Comparison of ENCODE assay signal across 1 cellular context in the genomic region with DNA sequence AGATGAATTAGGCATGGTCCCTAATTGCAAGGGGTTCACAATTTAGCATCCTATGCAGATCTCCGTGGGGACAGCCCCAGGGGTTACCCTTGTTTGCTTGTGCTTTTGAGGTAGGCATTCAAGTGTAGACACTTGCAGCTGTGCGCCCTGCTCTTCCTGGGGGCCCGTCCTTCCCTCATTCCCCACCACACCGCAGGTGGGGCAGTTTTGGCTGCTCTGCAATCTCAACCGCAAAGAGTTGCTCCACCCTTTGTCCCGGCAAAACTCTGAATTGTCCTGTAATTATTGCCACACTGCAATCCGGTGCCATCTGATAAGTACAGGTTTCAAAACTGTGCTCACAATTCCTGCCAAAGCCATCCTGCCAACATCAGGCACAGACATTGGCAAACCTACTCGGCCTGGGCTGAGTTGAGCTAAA.
TF ChIP-seq lines count a peak whose summit lies in the region.

No MANE protein-coding gene starts in this region.

TF ChIP-seq in H1, 55 proteins besides CTCF, POLR2A, EP300 and RAD21:
- TF ChIP-seq TCF12 (IDR thresholded peaks at IDR 0.05; ENCODE audit: low read depth, low read length): no peak
- TF ChIP-seq EZH2 (IDR thresholded peaks at IDR 0.05; ENCODE audit: low read depth, low read length, severe bottlenecking): no peak
- TF ChIP-seq TAF7 (optimal IDR thresholded peaks at IDR 0.05; ENCODE audit: borderline replicate concordance, low read depth, low read length): no peak
- TF ChIP-seq, protein P1, sequence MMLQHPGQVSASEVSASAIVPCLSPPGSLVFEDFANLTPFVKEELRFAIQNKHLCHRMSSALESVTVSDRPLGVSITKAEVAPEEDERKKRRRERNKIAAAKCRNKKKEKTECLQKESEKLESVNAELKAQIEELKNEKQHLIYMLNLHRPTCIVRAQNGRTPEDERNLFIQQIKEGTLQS (IDR thresholded peaks at IDR 0.05; ENCODE audit: insufficient read depth, low read depth, low read length): no peak
- TF ChIP-seq SP2 (IDR thresholded peaks at IDR 0.05; ENCODE audit: low read length): no peak
- TF ChIP-seq BRCA1 (IDR thresholded peaks at IDR 0.05; ENCODE audit: low read depth, low read length): no peak
- TF ChIP-seq, protein P2, sequence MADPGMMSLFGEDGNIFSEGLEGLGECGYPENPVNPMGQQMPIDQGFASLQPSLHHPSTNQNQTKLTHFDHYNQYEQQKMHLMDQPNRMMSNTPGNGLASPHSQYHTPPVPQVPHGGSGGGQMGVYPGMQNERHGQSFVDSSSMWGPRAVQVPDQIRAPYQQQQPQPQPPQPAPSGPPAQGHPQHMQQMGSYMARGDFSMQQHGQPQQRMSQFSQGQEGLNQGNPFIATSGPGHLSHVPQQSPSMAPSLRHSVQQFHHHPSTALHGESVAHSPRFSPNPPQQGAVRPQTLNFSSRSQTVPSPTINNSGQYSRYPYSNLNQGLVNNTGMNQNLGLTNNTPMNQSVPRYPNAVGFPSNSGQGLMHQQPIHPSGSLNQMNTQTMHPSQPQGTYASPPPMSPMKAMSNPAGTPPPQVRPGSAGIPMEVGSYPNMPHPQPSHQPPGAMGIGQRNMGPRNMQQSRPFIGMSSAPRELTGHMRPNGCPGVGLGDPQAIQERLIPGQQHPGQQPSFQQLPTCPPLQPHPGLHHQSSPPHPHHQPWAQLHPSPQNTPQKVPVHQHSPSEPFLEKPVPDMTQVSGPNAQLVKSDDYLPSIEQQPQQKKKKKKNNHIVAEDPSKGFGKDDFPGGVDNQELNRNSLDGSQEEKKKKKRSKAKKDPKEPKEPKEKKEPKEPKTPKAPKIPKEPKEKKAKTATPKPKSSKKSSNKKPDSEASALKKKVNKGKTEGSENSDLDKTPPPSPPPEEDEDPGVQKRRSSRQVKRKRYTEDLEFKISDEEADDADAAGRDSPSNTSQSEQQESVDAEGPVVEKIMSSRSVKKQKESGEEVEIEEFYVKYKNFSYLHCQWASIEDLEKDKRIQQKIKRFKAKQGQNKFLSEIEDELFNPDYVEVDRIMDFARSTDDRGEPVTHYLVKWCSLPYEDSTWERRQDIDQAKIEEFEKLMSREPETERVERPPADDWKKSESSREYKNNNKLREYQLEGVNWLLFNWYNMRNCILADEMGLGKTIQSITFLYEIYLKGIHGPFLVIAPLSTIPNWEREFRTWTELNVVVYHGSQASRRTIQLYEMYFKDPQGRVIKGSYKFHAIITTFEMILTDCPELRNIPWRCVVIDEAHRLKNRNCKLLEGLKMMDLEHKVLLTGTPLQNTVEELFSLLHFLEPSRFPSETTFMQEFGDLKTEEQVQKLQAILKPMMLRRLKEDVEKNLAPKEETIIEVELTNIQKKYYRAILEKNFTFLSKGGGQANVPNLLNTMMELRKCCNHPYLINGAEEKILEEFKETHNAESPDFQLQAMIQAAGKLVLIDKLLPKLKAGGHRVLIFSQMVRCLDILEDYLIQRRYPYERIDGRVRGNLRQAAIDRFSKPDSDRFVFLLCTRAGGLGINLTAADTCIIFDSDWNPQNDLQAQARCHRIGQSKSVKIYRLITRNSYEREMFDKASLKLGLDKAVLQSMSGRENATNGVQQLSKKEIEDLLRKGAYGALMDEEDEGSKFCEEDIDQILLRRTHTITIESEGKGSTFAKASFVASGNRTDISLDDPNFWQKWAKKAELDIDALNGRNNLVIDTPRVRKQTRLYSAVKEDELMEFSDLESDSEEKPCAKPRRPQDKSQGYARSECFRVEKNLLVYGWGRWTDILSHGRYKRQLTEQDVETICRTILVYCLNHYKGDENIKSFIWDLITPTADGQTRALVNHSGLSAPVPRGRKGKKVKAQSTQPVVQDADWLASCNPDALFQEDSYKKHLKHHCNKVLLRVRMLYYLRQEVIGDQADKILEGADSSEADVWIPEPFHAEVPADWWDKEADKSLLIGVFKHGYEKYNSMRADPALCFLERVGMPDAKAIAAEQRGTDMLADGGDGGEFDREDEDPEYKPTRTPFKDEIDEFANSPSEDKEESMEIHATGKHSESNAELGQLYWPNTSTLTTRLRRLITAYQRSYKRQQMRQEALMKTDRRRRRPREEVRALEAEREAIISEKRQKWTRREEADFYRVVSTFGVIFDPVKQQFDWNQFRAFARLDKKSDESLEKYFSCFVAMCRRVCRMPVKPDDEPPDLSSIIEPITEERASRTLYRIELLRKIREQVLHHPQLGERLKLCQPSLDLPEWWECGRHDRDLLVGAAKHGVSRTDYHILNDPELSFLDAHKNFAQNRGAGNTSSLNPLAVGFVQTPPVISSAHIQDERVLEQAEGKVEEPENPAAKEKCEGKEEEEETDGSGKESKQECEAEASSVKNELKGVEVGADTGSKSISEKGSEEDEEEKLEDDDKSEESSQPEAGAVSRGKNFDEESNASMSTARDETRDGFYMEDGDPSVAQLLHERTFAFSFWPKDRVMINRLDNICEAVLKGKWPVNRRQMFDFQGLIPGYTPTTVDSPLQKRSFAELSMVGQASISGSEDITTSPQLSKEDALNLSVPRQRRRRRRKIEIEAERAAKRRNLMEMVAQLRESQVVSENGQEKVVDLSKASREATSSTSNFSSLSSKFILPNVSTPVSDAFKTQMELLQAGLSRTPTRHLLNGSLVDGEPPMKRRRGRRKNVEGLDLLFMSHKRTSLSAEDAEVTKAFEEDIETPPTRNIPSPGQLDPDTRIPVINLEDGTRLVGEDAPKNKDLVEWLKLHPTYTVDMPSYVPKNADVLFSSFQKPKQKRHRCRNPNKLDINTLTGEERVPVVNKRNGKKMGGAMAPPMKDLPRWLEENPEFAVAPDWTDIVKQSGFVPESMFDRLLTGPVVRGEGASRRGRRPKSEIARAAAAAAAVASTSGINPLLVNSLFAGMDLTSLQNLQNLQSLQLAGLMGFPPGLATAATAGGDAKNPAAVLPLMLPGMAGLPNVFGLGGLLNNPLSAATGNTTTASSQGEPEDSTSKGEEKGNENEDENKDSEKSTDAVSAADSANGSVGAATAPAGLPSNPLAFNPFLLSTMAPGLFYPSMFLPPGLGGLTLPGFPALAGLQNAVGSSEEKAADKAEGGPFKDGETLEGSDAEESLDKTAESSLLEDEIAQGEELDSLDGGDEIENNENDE (IDR thresholded peaks at IDR 0.05; ENCODE audit: insufficient replicate concordance, low read length): no peak
- no peak for TF ChIP-seq USF2 (IDR thresholded peaks at IDR 0.05; ENCODE audit: low read length)
- no peak for TF ChIP-seq JUN (IDR thresholded peaks at IDR 0.05; ENCODE audit: low read depth, low read length)
- TF ChIP-seq SP1 (IDR thresholded peaks at IDR 0.05; ENCODE audit: low read depth, low read length): no peak
